Comparison of ENCODE assay signal across 15 cellular contexts in the genomic region with DNA sequence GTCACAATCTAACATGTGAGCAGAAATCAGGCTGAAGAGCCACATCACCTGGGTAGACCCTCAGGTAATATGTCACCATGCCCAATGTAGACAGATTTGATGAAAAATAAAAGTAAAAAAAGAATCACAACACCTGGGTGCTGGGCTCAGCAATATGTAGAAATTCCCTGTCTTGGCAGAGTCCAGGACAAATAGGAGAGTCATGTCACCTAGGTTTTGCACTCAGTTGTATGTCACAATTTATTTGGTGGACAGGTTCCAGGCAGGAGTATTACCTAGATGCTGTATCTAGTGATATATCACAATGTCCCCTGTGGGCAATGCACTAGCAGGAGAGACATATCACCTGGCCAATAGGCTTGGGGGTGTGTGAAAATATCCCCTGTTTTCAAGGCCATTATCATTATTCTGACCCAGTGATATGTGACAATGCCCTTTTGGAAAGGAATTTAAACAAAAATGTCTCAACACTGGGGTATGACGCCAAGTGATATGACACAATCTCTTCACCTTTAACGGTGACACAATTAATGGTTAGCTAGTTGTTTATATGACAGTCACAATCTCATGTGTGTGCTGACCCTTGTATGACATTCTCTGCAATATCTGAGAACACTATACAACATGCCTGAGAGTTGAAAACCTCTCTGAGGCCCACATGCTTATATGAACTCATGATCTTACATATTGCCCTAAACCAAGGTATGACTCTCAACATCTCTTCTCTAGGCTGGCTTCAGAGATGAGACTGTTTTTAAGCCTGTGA. TPM values are rescaled to one million over a fixed set of nuclear protein-coding genes. Genes with fewer than 3 reads are reported as not detected.
"Had no signal": no experiment of that assay in that cellular context is flagged by ENCODE, and none has a peak within 500 bp of the region (broad histone marks: within the 10 kb centered on the region; RNA-seq: fewer than 3 reads in every experiment).

No MANE protein-coding gene starts in this region.

RNA-seq across cellular contexts. Expression of gene BPY2C, which starts 1.4 kb away (rescaled TPM):
- total RNA-seq: activated B cell treated with CpG ODN at 0.5 μM for 24 hours; activated CD4-positive, alpha-beta memory T cell treated with anti-CD3 and anti-CD28 coated beads for 36 hours; activated CD4-positive, alpha-beta memory T cell treated with anti-CD3 and anti-CD28 coated beads, Interleukin-2, amount 10 ng/mL, durations not matched to agents 7 days and 5 days; activated CD4-positive, alpha-beta T cell treated with anti-CD3 and anti-CD28 coated beads for 36 hours; activated CD4-positive, alpha-beta T cell treated with anti-CD3 and anti-CD28 coated beads, Interleukin-2, amount 10 ng/mL, durations not matched to agents 24 days and 14 days; activated CD4-positive, alpha-beta T cell treated with anti-CD3 and anti-CD28 coated beads, Interleukin-2, amount 10 ng/mL, durations not matched to agents 7 days and 5 days; activated CD8-positive, alpha-beta memory T cell treated with anti-CD3 and anti-CD28 coated beads for 36 hours; activated CD8-positive, alpha-beta memory T cell treated with anti-CD3 and anti-CD28 coated beads, Interleukin-2, amount 10 ng/mL, durations not matched to agents 7 days and 5 days; activated CD8-positive, alpha-beta T cell treated with anti-CD3 and anti-CD28 coated beads for 36 hours; activated CD8-positive, alpha-beta T cell treated with anti-CD3 and anti-CD28 coated beads, Interleukin-2, amount 10 ng/mL, durations not matched to agents 7 days and 5 days; T-cell; T-helper 1 cell treated with Interleukin-12 subunit alpha and Interleukin-12 subunit beta and Interleukin-4 antibody, amounts not matched to agents 30 ng/mL and 1 ng/mL, for 36 hours; T-helper 17 cell; T-helper 2 cell treated with Interferon-gamma antibody and Interleukin-4, amounts not matched to agents 100 ng/mL and 5 ng/mL, for 36 hours; WTC11 had no signal
